14 cellular contexts compared by ENCODE assay signal in the genomic region with DNA sequence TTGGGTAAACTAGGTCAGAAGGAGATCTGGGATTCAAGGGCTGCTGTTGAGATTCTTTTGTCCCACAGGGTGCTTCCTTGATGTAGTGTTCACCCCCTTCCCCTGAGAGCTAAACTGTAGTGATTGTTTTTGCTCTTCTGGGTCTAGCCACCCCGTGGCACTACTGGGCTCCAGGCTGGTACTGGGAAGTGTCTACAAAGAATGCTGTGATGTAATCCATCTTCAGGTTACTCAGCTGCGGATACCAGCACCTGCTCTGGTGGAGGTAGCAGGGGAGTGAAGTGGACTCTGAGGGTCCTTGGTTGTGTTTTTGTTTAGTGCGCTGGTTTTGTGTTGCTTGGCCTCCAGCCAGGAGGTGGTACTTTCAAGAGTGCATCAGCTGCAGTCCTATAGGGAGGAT.
DNase-seq lines count a peak whose midpoint lies in the region; ATAC-seq and TF ChIP-seq lines count a peak whose summit lies in the region.
"Had no signal": no experiment of that assay in that cellular context is flagged by ENCODE, and none has a peak within 500 bp of the region (broad histone marks: within the 10 kb centered on the region; RNA-seq: fewer than 3 reads in every experiment).

No MANE protein-coding gene starts in this region.

- no peak for TF ChIP-seq EP300 in ovary (IDR thresholded peaks at IDR 0.05)

- intact Hi-C loops in ovary (cut with DNase I): no loop called here

- TF ChIP-seq POLR2A in ovary (IDR thresholded peaks at IDR 0.05): no peak

- H3K4me1 Mint-ChIP-seq in osteocyte (ENCODE audit: unreplicated experiment): peaks cover 26% of the 10 kb centered on the region

- peak overlapping the region; percentile 9; the same call in 1 of the 2 replicates for H3K4me3 ChIP-seq in SK-N-MC
- no peak overlapping the region for H3K4me3 ChIP-seq in ovary

- H3K4me3 Mint-ChIP-seq in osteocyte (ENCODE audit: unreplicated experiment): no peak overlapping the region
- H3K4me3 Mint-ChIP-seq: activated naive CD8-positive, alpha-beta T cell had no signal

- H3K27me3 Mint-ChIP-seq in osteocyte (ENCODE audit: unreplicated experiment): no peaks in the 10 kb centered on the region
- H3K27me3 Mint-ChIP-seq: activated naive CD8-positive, alpha-beta T cell had no signal

- CTCF ChIA-PET in GM10248 (lab: Yijun Ruan, JAX): interaction anchor here (1.0 kb wide), 1 partner anchor 12 kb away, joined by 3 read pairs; no protein-coding TSS in a partner anchor

- H3K27me3 ChIP-seq in ovary: no peaks in the 10 kb centered on the region

- H3K27ac ChIP-seq in SK-N-MC (no peak overlapping the region), ovary (no peak overlapping the region)
- H3K27ac ChIP-seq: 22Rv1 had no signal

- peaks cover 38% of the 10 kb centered on the region for H3K9me3 Mint-ChIP-seq in osteocyte (ENCODE audit: unreplicated experiment)

- H3K36me3 Mint-ChIP-seq in osteocyte (ENCODE audit: unreplicated experiment): no peaks in the 10 kb centered on the region

- TF ChIP-seq CTCF in osteocyte (IDR thresholded peaks at IDR 0.05) (no peak), GM10248 (IDR thresholded peaks at IDR 0.05; ENCODE audit: control extremely low read depth, extremely low read depth, low read depth, missing control alignments) (no peak), ovary (IDR thresholded peaks at IDR 0.05) (no peak)

- H3K36me3 ChIP-seq in SK-N-MC (ENCODE audit: insufficient read depth, low read length) (no peaks in the 10 kb centered on the region), ovary (no peaks in the 10 kb centered on the region)

- H3K27ac Mint-ChIP-seq in osteocyte (ENCODE audit: unreplicated experiment): peak overlapping the region; percentile 67
- H3K27ac Mint-ChIP-seq: activated naive CD8-positive, alpha-beta T cell had no signal

- ATAC-seq in HG02885 (IDR thresholded peaks at IDR 0.05; ENCODE audit: poor library complexity, unreplicated experiment): peak; percentile 17
- ATAC-seq: left lobe of liver had no signal

- H3K9me3 ChIP-seq in SK-N-MC (ENCODE audit: low read depth, low read length) (no peaks in the 10 kb centered on the region), ovary (no peaks in the 10 kb centered on the region)

- whole genome bisulfite sequencing in ovary, 3 donors: 61 to 70% (median 66%) methylated on average over 3 of the region's 3 CpGs

- H3K4me1 ChIP-seq in ovary (ENCODE audit: insufficient read depth): no peaks in the 10 kb centered on the region

- DNase-seq in DMS153 (lab: John Stamatoyannopoulos, UW): peak; percentile 53
- no peak for DNase-seq in DMS153 treated with DMSO at 0.1 percent for 48 hours (lab: John Stamatoyannopoulos, UW; ENCODE audit: unreplicated experiment)
- DNase-seq in SK-N-MC (ENCODE audit: low read depth, low spot score): no peak
- no peak for DNase-seq in osteocyte (ENCODE audit: extremely low spot score, unreplicated experiment)
- no peak for DNase-seq in effector CD8-positive, alpha-beta T cell (lab: John Stamatoyannopoulos, UW)
- no peak for DNase-seq in GM10248 (ENCODE audit: extremely low spot score)
- no peak for DNase-seq in ovary
- DNase-seq: activated CD4-positive, alpha-beta T cell treated with anti-CD3 and anti-CD28 coated beads, Interleukin-2, amount 50 U/mL, for 48 hours; cortex of kidney; stimulated activated CD4-positive, alpha-beta T cell treated with anti-CD3 and anti-CD28 coated beads, Interleukin-4, amount 100 ng/mL, for 1 hour had no signal

- POLR2A ChIA-PET in GM10248 (lab: Yijun Ruan, JAX): no interaction called here

- H3K9ac ChIP-seq in SK-N-MC (ENCODE audit: insufficient read length): no peak overlapping the region
